In genomic region chr7:84901366-84901765, GRCh38 we compare ENCODE assay signal across 3 cellular contexts.
A peak's percentile ranks its signal among the peaks of the same experiment; 100 is the strongest.
TF ChIP-seq lines count a peak whose summit lies in the region.

No MANE protein-coding gene starts in this region.

TF ChIP-seq in HepG2, 621 proteins besides CTCF, POLR2A, EP300 and RAD21:
- TF ChIP-seq ZSCAN12 (CRISPR knock-in tag; IDR thresholded peaks at IDR 0.05) (no peak), CEBPB (IDR thresholded peaks at IDR 0.05; ENCODE audit: borderline replicate concordance, low read depth, low read length) (peak; percentile 24; the same call in 1 of the 2 replicates)

TF ChIP-seq in IMR-90, 13 proteins besides CTCF, POLR2A, EP300 and RAD21:
- TF ChIP-seq CHD1 (IDR thresholded peaks at IDR 0.05; ENCODE audit: low read depth, low read length) (no peak), CEBPB (IDR thresholded peaks at IDR 0.05; ENCODE audit: low read depth, low read length) (peak; percentile 67)

TF ChIP-seq in K562, 482 proteins besides CTCF, POLR2A, EP300 and RAD21:
- no peak for TF ChIP-seq CEBPG (CRISPR knock-in tag; IDR thresholded peaks at IDR 0.05)
- peak; percentile 27 to 86; a peak in 2 of 4 replicates for TF ChIP-seq CEBPG (tag; conservative IDR thresholded peaks at IDR 0.05 in 1 of 2, IDR thresholded peaks at IDR 0.05 in 1 of 2)
- no peak for TF ChIP-seq NCOR1 (IDR thresholded peaks at IDR 0.05)
- TF ChIP-seq ZNF121 (CRISPR knock-in tag; conservative IDR thresholded peaks at IDR 0.05) = no peak
- peak; percentile 84 for TF ChIP-seq CEBPB (tag; IDR thresholded peaks at IDR 0.05)
- TF ChIP-seq ZNF436 (CRISPR knock-in tag; IDR thresholded peaks at IDR 0.05) = no peak
